In the genomic region with DNA sequence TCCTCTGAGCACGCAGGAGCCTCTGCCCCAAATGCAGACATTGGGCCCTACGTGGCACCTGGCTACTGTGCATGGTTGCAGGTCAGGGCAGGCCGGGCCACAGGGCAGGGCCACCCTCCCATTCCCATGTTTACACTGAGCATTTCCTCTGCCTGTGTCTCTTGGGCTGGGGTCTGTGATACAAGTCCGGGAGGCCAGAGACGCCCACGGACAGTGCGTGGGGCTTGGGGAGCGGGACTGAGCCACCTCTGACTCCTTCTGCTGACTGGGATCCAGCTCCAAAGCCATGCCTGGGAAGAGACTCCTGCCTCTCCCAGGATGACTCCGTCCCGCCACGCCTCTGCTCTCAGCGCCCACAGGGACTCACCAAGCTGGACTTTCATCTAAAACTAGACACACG, we compare ENCODE assay signal across 24 cellular contexts. TPM values are rescaled to one million over a fixed set of nuclear protein-coding genes. Genes with fewer than 3 reads are reported as not detected.
A peak's percentile ranks its signal among the peaks of the same experiment; 100 is the strongest.
DNase-seq lines count a peak whose midpoint lies in the region; ATAC-seq, FAIRE-seq and TF ChIP-seq lines count a peak whose summit lies in the region.
"Had no signal": no experiment of that assay in that cellular context is flagged by ENCODE, and none has a peak within 500 bp of the region (broad histone marks: within the 10 kb centered on the region; RNA-seq: fewer than 3 reads in every experiment).

No MANE protein-coding gene starts in this region.

- no peak for TF ChIP-seq POLR2A in spleen (IDR thresholded peaks at IDR 0.05)

- peak; percentile 74 for ATAC-seq in left lobe of liver
- no peak for ATAC-seq in HG03045 (IDR thresholded peaks at IDR 0.05; ENCODE audit: unreplicated experiment)
- no peak for ATAC-seq in GM19035 (IDR thresholded peaks at IDR 0.05; ENCODE audit: unreplicated experiment)
- ATAC-seq: activated naive CD4-positive, alpha-beta T cell treated with anti-CD3 and anti-CD28 coated beads, Interleukin-2, amount 50 U/mL, for 72 hours; HCT116 had no signal

- WGBS in spleen, 5 donors = 84 to 96% (median 91%) methylated on average over 10 to 13 of the region's 13 CpGs

- no peaks in the 10 kb centered on the region for H3K9me3 Mint-ChIP-seq in chondrocyte (ENCODE audit: low read depth)
- H3K9me3 Mint-ChIP-seq: activated naive CD4-positive, alpha-beta T cell treated with anti-CD3 and anti-CD28 coated beads, Interleukin-2, amount 50 U/mL, for 72 hours; mesothelial cell of epicardium; neural crest cell had no signal

- no peak overlapping the region for H3K27ac ChIP-seq in spleen
- H3K27ac ChIP-seq: SJCRH30 had no signal

- H3K27me3 Mint-ChIP-seq in chondrocyte (ENCODE audit: low read depth) = no peaks in the 10 kb centered on the region

- DNase-seq in H7 (peak; percentile 25), chondrocyte (ENCODE audit: low spot score) (peak; percentile 63), left lobe of liver (ENCODE audit: low spot score) (peak; percentile 88), spleen (peak; percentile 67), GM19239 (ENCODE audit: insufficient read length, low spot score) (no peak), middle frontal gyrus (ENCODE audit: extremely low spot score, low spot score) (no peak)
- DNase-seq: activated CD4-positive, alpha-beta T cell treated with anti-CD3 and anti-CD28 coated beads for 48 hours; cerebellar nuclear complex; effector memory CD4-positive, alpha-beta T cell; MM.1S; NCI-H146; NCI-H2171; NCI-H526 treated with DMSO at 0.1 percent for 48 hours; stimulated activated CD8-positive, alpha-beta memory T cell treated with anti-CD3 and anti-CD28 coated beads, Interleukin-4, amount 100 ng/mL, for 48 hours had no signal

- H3K4me3 ChIP-seq in H7 (ENCODE audit: insufficient read depth, low read depth, low read length) (no peak overlapping the region), spleen (no peak overlapping the region)
- H3K4me3 ChIP-seq: SJCRH30 had no signal

- H3K4me1 Mint-ChIP-seq in chondrocyte (ENCODE audit: low read depth) = peaks cover 14% of the 10 kb centered on the region

- no peak for FAIRE-seq in GM19239 (lab: Jason Lieb, UNC)
- FAIRE-seq: islet of Langerhans had no signal

- H3K27me3 ChIP-seq in H7 (ENCODE audit: control insufficient read depth, insufficient read depth, low read length) (no peaks in the 10 kb centered on the region), spleen (replicated peaks in 1 of 7) (peaks cover 0 to 40% (median 0%) of the 10 kb centered on the region in 7 donors)
- H3K27me3 ChIP-seq: SJCRH30 had no signal

- no peaks in the 10 kb centered on the region for H3K36me3 ChIP-seq in H7 (replicated peaks; ENCODE audit: control insufficient read depth, insufficient read depth, low read length)
- peaks cover 0 to 7% (median 0%) of the 10 kb centered on the region in 6 donors for H3K36me3 ChIP-seq in spleen
- H3K36me3 ChIP-seq: SJCRH30 had no signal

- H3K36me3 Mint-ChIP-seq in chondrocyte (ENCODE audit: low read depth) = peaks cover 8% of the 10 kb centered on the region
- H3K36me3 Mint-ChIP-seq: activated naive CD4-positive, alpha-beta T cell treated with anti-CD3 and anti-CD28 coated beads, Interleukin-2, amount 50 U/mL, for 72 hours; IgD-negative memory B cell; mesothelial cell of epicardium had no signal

- H3K4me3 Mint-ChIP-seq in chondrocyte (ENCODE audit: unreplicated experiment) = no peak overlapping the region
- H3K4me3 Mint-ChIP-seq: IgD-negative memory B cell, mesothelial cell of epicardium, neural crest cell had no signal

- intact Hi-C loops in spleen (cut with DNase I; ENCODE audit: low total_unique reads) = no loop called here

- peaks cover 6 to 43% (median 26%) of the 10 kb centered on the region in 6 donors for H3K4me1 ChIP-seq in spleen

- no peak overlapping the region for H3K27ac Mint-ChIP-seq in chondrocyte (ENCODE audit: unreplicated experiment)
- H3K27ac Mint-ChIP-seq: CD14-positive monocyte, IgD-negative memory B cell had no signal

- H3K9me3 ChIP-seq in spleen = no peaks in the 10 kb centered on the region
- H3K9me3 ChIP-seq: SJCRH30 had no signal

- TF ChIP-seq CTCF in chondrocyte (IDR thresholded peaks at IDR 0.05) (no peak), spleen (IDR thresholded peaks at IDR 0.05 in 8 of 11, conservative IDR thresholded peaks at IDR 0.05 in 3 of 11) (no peak)

RNA-seq across cellular contexts. Expression of gene GAS6, which starts 18.8 kb away (rescaled TPM):
- 9.1 and 15.1 TPM in 2 replicates for total RNA-seq in H7 (2014; rRNA removed; shearing (Covaris generic))
- 83.7 to 113 TPM (median 111 TPM) in 3 replicates for total RNA-seq in chondrocyte
- 36.5 TPM for total RNA-seq in left lobe of liver
- total RNA-seq in spleen = 10 to 100 TPM; 22.0 to 54.5 (median 39.3) TPM
- polyA plus RNA-seq in spleen = 10 to 100 TPM; 16.7 to 33.5 (median 18.4) TPM

Comparison
In these comparisons a context has a peak if more than half of its experiments do, and no peak if none do; other contexts are left out.
1. DNase-seq: peak in H7 (single experiment), chondrocyte (single experiment), left lobe of liver (single experiment) and spleen (single experiment); none in GM19239 (single experiment) and middle frontal gyrus (single experiment).